13 cellular contexts compared by ENCODE assay signal in genomic region chr9:76216161-76216649, GRCh38.
DNase-seq lines count a peak whose midpoint lies in the region; ATAC-seq and TF ChIP-seq lines count a peak whose summit lies in the region.
"Had no signal": no experiment of that assay in that cellular context is flagged by ENCODE, and none has a peak within 500 bp of the region (broad histone marks: within the 10 kb centered on the region; RNA-seq: fewer than 3 reads in every experiment).

No MANE protein-coding gene starts in this region.

- TF ChIP-seq POLR2A in breast epithelium (IDR thresholded peaks at IDR 0.05) (no peak), adrenal gland (IDR thresholded peaks at IDR 0.05) (no peak)

- H3K27me3 Mint-ChIP-seq in MCF 10A (ENCODE audit: insufficient read depth, unreplicated experiment): no peaks in the 10 kb centered on the region
- no peaks in the 10 kb centered on the region for H3K27me3 Mint-ChIP-seq in activated CD4-positive, alpha-beta T cell treated with anti-CD3 and anti-CD28 coated beads, Interleukin-2, amount 10 ng/mL, durations not matched to agents 7 days and 5 days

- DNase-seq in MCF 10A (ENCODE audit: unreplicated experiment) (peak; percentile 88), breast epithelium (ENCODE audit: low spot score in 2 of 2) (no peak), adrenal gland (no peak), iris pigment epithelial cell (ENCODE audit: low read depth) (peak; percentile 98), aorta (no peak), DMS153 treated with DMSO at 0.1 percent for 48 hours (lab: John Stamatoyannopoulos, UW; ENCODE audit: unreplicated experiment) (no peak)
- no peak for DNase-seq in stimulated activated CD4-positive, alpha-beta T cell treated with anti-CD3 and anti-CD28 coated beads, Interleukin-2, amount 100 ng/mL, for 48 hours
- no peak for DNase-seq in activated CD4-positive, alpha-beta T cell treated with anti-CD3 and anti-CD28 coated beads, Interleukin-2, amount 10 ng/mL, durations not matched to agents 7 days and 5 days
- DNase-seq: C1 segment of cervical spinal cord, gastrocnemius medialis, GOT3, NCI-H510A had no signal

- 68 to 90% (median 81%) methylated on average over 2 of the region's 2 CpGs for WGBS in adrenal gland, 4 donors
- 94 to 95% methylated on average over 2 of the region's 2 CpGs for WGBS in aorta, 2 donors

- H3K4me3 Mint-ChIP-seq in MCF 10A (ENCODE audit: unreplicated experiment): no peak overlapping the region
- H3K4me3 Mint-ChIP-seq in activated CD4-positive, alpha-beta T cell treated with anti-CD3 and anti-CD28 coated beads, Interleukin-2, amount 10 ng/mL, durations not matched to agents 7 days and 5 days: no peak overlapping the region

- no peaks in the 10 kb centered on the region for H3K36me3 Mint-ChIP-seq in MCF 10A (ENCODE audit: insufficient read depth, unreplicated experiment)
- no peaks in the 10 kb centered on the region for H3K36me3 Mint-ChIP-seq in activated CD4-positive, alpha-beta T cell treated with anti-CD3 and anti-CD28 coated beads, Interleukin-2, amount 10 ng/mL, durations not matched to agents 7 days and 5 days (ENCODE audit: low read depth)

- CTCF ChIA-PET in MCF 10A (lab: Yijun Ruan, JAX): interaction anchor here (1.3 kb wide), 1 partner anchor 83 kb away, joined by 3 read pairs; no protein-coding TSS in a partner anchor
- CTCF ChIA-PET in activated CD4-positive, alpha-beta T cell treated with anti-CD3 and anti-CD28 coated beads, Interleukin-2, amount 10 ng/mL, durations not matched to agents 7 days and 5 days (lab: Charles Lee): interaction anchor here (0.9 kb wide), 1 partner anchor 16 kb away, joined by 3 read pairs; no protein-coding TSS in a partner anchor

- H3K27ac Mint-ChIP-seq in MCF 10A (ENCODE audit: low read depth, unreplicated experiment): no peak overlapping the region
- H3K27ac Mint-ChIP-seq in activated CD4-positive, alpha-beta T cell treated with anti-CD3 and anti-CD28 coated beads, Interleukin-2, amount 10 ng/mL, durations not matched to agents 7 days and 5 days: no peak overlapping the region
- H3K27ac Mint-ChIP-seq: activated T-helper 2 cell treated with anti-CD3 and anti-CD28 coated beads, Interferon-gamma antibody, Interleukin-2, Interleukin-4, amounts not matched to agents 10 μg/mL and 5 μg/mL and 100 μg/mL, durations not matched to agents 14 hours and 24 hours and 36 hours had no signal

- intact Hi-C loops in MCF 10A (cut with micrococcal nuclease) (no loop called here), breast epithelium (cut with DNase I; ENCODE audit: low total_unique reads) (no loop called here), adrenal gland (cut with DNase I) (no loop called here), aorta (cut with DNase I) (loop anchor here (5.0 kb wide), 1 partner anchor 86 kb away; no protein-coding TSS in a partner anchor)

- no TSS peak for BruUV-seq in MCF 10A (replicated peaks; lab: Mats Ljungman, UMichigan)

- POLR2A ChIA-PET in MCF 10A (lab: Yijun Ruan, JAX): interaction anchor here (0.8 to 1.0 kb wide), 2 partner anchors 37 to 327 kb away, joined by 3 read pairs; no protein-coding TSS in a partner anchor
- POLR2A ChIA-PET in activated CD4-positive, alpha-beta T cell treated with anti-CD3 and anti-CD28 coated beads, Interleukin-2, amount 10 ng/mL, durations not matched to agents 7 days and 5 days (lab: Charles Lee): no interaction called here

- H3K27me3 ChIP-seq in breast epithelium: no peaks in the 10 kb centered on the region
- H3K27me3 ChIP-seq in adrenal gland: no peaks in the 10 kb centered on the region
- H3K27me3 ChIP-seq in aorta (ENCODE audit: control insufficient read depth in 1 of 2, insufficient read depth in 2 of 2, low read length in 1 of 2): no peaks in the 10 kb centered on the region
- H3K27me3 ChIP-seq: gastrocnemius medialis had no signal

- H3K4me1 ChIP-seq in breast epithelium (no peaks in the 10 kb centered on the region), adrenal gland (replicated peaks in 1 of 2) (peaks cover 11 to 19% of the 10 kb centered on the region in 2 donors), aorta (ENCODE audit: control insufficient read depth in 1 of 2, insufficient read depth in 2 of 2, low read length in 2 of 2) (no peaks in the 10 kb centered on the region)
- H3K4me1 ChIP-seq: gastrocnemius medialis had no signal

- H3K9me3 ChIP-seq in breast epithelium: no peaks in the 10 kb centered on the region
- H3K9me3 ChIP-seq in adrenal gland (replicated peaks in 1 of 3): no peaks in the 10 kb centered on the region
- no peaks in the 10 kb centered on the region for H3K9me3 ChIP-seq in aorta (ENCODE audit: control insufficient read depth, low read length)
- H3K9me3 ChIP-seq: gastrocnemius medialis had no signal

- H3K4me3 ChIP-seq in breast epithelium: no peak overlapping the region
- H3K4me3 ChIP-seq in adrenal gland: no peak overlapping the region
- H3K4me3 ChIP-seq in aorta (ENCODE audit: low read length in 2 of 2): no peak overlapping the region
- H3K4me3 ChIP-seq: gastrocnemius medialis had no signal

- H3K9me3 Mint-ChIP-seq in MCF 10A (ENCODE audit: unreplicated experiment): peaks cover 47% of the 10 kb centered on the region
- no peaks in the 10 kb centered on the region for H3K9me3 Mint-ChIP-seq in activated CD4-positive, alpha-beta T cell treated with anti-CD3 and anti-CD28 coated beads, Interleukin-2, amount 10 ng/mL, durations not matched to agents 7 days and 5 days
- H3K9me3 Mint-ChIP-seq: activated T-helper 2 cell treated with anti-CD3 and anti-CD28 coated beads, Interferon-gamma antibody, Interleukin-2, Interleukin-4, amounts not matched to agents 10 μg/mL and 5 μg/mL and 100 μg/mL, durations not matched to agents 14 hours and 24 hours and 36 hours had no signal

- TF ChIP-seq CTCF in MCF 10A (IDR thresholded peaks at IDR 0.05; ENCODE audit: unreplicated experiment) (no peak), breast epithelium (IDR thresholded peaks at IDR 0.05) (no peak), adrenal gland (IDR thresholded peaks at IDR 0.05) (no peak)

- ATAC-seq in aorta (ENCODE audit: low FRiP score): peak; percentile 64
- ATAC-seq: gastrocnemius medialis had no signal

- H3K36me3 ChIP-seq in breast epithelium (no peaks in the 10 kb centered on the region), adrenal gland (replicated peaks in 1 of 2) (no peaks in the 10 kb centered on the region), aorta (ENCODE audit: control insufficient read depth in 1 of 2, insufficient read depth in 2 of 2, low read length in 1 of 2) (no peaks in the 10 kb centered on the region)
- H3K36me3 ChIP-seq: gastrocnemius medialis had no signal

- no peak overlapping the region for H3K27ac ChIP-seq in breast epithelium
- peak overlapping the region in 3 of 5 donors; percentile 21 to 60 (median 60) for H3K27ac ChIP-seq in adrenal gland
- no peak overlapping the region for H3K27ac ChIP-seq in aorta (ENCODE audit: low read depth in 1 of 2, low read length in 2 of 2)
- H3K27ac ChIP-seq: gastrocnemius medialis had no signal

- H3K4me1 Mint-ChIP-seq in MCF 10A (ENCODE audit: insufficient read depth, unreplicated experiment): no peaks in the 10 kb centered on the region
- H3K4me1 Mint-ChIP-seq in activated CD4-positive, alpha-beta T cell treated with anti-CD3 and anti-CD28 coated beads, Interleukin-2, amount 10 ng/mL, durations not matched to agents 7 days and 5 days: no peaks in the 10 kb centered on the region

Comparison
In these comparisons a context has a peak if more than half of its experiments do, and no peak if none do; other contexts are left out.
1. DNase-seq: peak in MCF 10A (single experiment) and iris pigment epithelial cell (single experiment); none in breast epithelium (0 of 2), adrenal gland (0 of 7), aorta (0 of 2), stimulated activated CD4-positive, alpha-beta T cell treated with anti-CD3 and anti-CD28 coated beads, Interleukin-2, amount 100 ng/mL, for 48 hours (0 of 2), DMS153 treated with DMSO at 0.1 percent for 48 hours (single experiment) and activated CD4-positive, alpha-beta T cell treated with anti-CD3 and anti-CD28 coated beads, Interleukin-2, amount 10 ng/mL, durations not matched to agents 7 days and 5 days (single experiment).
2. H3K27ac ChIP-seq: peak in adrenal gland (3 of 5); none in breast epithelium (0 of 2) and aorta (0 of 2).
3. intact Hi-C loops: an anchor here in aorta (5.0 kb wide); none called in MCF 10A, breast epithelium and adrenal gland.